Comparison of ENCODE assay signal across 23 cellular contexts in the genomic region with DNA sequence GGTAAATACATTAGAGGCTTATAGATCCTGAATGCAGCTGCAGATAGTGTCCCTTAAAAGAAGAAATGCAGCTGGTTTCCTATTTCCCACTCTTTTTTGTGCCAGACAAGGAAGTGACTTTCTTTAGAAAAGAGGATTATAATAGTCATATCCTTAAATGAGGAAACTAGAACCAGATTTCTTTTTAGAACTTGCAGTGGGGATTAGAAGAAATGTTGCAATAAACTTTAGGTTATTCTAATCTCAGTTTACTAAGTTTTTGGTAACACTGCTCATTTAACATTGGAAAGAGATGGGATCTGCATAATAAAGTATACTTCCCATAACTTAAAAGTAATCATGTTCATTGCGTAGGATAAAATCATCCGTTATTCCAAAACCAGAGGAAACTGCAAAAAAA.
"Had no signal": no experiment of that assay in that cellular context is flagged by ENCODE, and none has a peak within 500 bp of the region (broad histone marks: within the 10 kb centered on the region; RNA-seq: fewer than 3 reads in every experiment).

No MANE protein-coding gene starts in this region.

- ATAC-seq: activated CD4-positive, alpha-beta T cell treated with anti-CD3 and anti-CD28 coated beads for 36 hours; activated T-helper 17 cell treated with anti-CD3 and anti-CD28 coated beads, Interleukin-2, amount 50 U/mL, for 72 hours; Panc1; Right ventricle myocardium inferior; T-cell had no signal

- H3K9me3 ChIP-seq: MG63 had no signal

- H3K27me3 ChIP-seq: MG63 had no signal

- H3K36me3 ChIP-seq: MG63, WERI-Rb-1 had no signal

- H3K4me3 ChIP-seq: MG63, SK-N-MC had no signal

- H3K27ac ChIP-seq: SK-N-MC, WERI-Rb-1 had no signal

- DNase-seq: activated CD4-positive, alpha-beta memory T cell treated with anti-CD3 and anti-CD28 coated beads, Interleukin-2, amount 10 ng/mL, durations not matched to agents 7 days and 5 days; activated CD4-positive, alpha-beta T cell treated with anti-CD3 and anti-CD28 coated beads for 36 hours; activated CD4-positive, alpha-beta T cell treated with anti-CD3 and anti-CD28 coated beads, Interleukin-2, amount 50 U/mL, for 1 hour; activated gamma-delta T cell; activated naive CD4-positive, alpha-beta T cell treated with anti-CD3 and anti-CD28 coated beads for 36 hours; activated T-cell treated with anti-CD3 and anti-CD28 coated beads for 4 hours; activated T-cell treated with anti-CD3 and anti-CD28 coated beads, Interleukin-2, amount 50 U/mL, for 48 hours; caudate nucleus; KG1; MG63; NCI-H2081 treated with DMSO at 0.1 percent for 48 hours; NCI-H226; NCI-H510A; NCI-H526 treated with DMSO at 0.1 percent for 48 hours; NK-92 treated with Interleukin-12 subunit alpha and Interleukin-12 subunit beta, amount 100 ng/mL, for 24 hours; OCI-M1; RPMI8226; T-cell had no signal
